Comparison of ENCODE assay signal across 1 cellular context in the genomic region with DNA sequence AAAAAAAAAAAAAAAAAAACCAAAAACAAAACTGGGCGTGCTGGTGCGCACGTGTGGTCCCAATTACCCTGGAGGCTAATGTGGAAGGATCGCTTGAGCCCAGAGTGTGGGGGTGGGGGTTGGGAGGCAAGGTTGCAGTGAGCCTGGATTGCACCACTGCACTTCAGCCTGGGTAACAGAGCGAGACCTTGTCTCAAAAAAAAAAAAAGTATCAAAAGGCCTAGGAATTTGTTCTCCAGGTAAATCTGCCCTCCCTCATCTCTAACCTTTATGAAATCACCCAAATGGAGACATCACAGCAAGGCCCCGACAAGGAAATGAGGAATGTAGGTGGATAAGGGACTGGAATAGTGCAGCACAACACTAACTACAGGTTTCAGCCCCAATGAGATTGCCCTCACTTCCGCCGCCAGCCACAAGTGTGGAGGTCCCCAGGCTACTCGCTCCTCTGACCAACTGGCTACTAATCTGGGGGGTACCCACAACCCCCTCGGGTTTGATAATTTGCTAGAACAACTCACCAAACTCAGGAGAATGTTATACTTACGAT.
TF ChIP-seq lines count a peak whose summit lies in the region.

No MANE protein-coding gene starts in this region.

TF ChIP-seq in H1, 55 proteins besides CTCF, POLR2A, EP300 and RAD21:
- TF ChIP-seq FOSL1 (IDR thresholded peaks at IDR 0.05; ENCODE audit: insufficient read depth, low read depth, low read length) (no peak), CBX8 (IDR thresholded peaks at IDR 0.05; ENCODE audit: borderline replicate concordance, low read depth, low read length) (no peak), BRCA1 (IDR thresholded peaks at IDR 0.05; ENCODE audit: low read depth, low read length) (no peak), RXRA (IDR thresholded peaks at IDR 0.05; ENCODE audit: insufficient read depth, low read depth, low read length) (no peak), KDM4A (IDR thresholded peaks at IDR 0.05; ENCODE audit: low read depth, low read length, severe bottlenecking) (no peak), HDAC6 (IDR thresholded peaks at IDR 0.05; ENCODE audit: low read depth, low read length) (no peak), SIRT6 (IDR thresholded peaks at IDR 0.05; ENCODE audit: low read length) (no peak), ASH2L (IDR thresholded peaks at IDR 0.05; ENCODE audit: low read length) (peak; percentile 58), SIN3A (conservative IDR thresholded peaks at IDR 0.05 in 1 of 2, IDR thresholded peaks at IDR 0.05 in 1 of 2; ENCODE audit: low read depth in 1 of 2, low read length in 2 of 2) (no peak; a peak in 1 of 4 replicates), SP4 (IDR thresholded peaks at IDR 0.05; ENCODE audit: low read length) (no peak), RBBP5 (IDR thresholded peaks at IDR 0.05; ENCODE audit: borderline replicate concordance, low read depth, low read length) (no peak), TAF1 (IDR thresholded peaks at IDR 0.05; ENCODE audit: low read depth, low read length) (peak; percentile 64)
- TF ChIP-seq, protein P1, sequence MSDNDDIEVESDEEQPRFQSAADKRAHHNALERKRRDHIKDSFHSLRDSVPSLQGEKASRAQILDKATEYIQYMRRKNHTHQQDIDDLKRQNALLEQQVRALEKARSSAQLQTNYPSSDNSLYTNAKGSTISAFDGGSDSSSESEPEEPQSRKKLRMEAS (IDR thresholded peaks at IDR 0.05) = peak; percentile 59
- TF ChIP-seq, protein P2, sequence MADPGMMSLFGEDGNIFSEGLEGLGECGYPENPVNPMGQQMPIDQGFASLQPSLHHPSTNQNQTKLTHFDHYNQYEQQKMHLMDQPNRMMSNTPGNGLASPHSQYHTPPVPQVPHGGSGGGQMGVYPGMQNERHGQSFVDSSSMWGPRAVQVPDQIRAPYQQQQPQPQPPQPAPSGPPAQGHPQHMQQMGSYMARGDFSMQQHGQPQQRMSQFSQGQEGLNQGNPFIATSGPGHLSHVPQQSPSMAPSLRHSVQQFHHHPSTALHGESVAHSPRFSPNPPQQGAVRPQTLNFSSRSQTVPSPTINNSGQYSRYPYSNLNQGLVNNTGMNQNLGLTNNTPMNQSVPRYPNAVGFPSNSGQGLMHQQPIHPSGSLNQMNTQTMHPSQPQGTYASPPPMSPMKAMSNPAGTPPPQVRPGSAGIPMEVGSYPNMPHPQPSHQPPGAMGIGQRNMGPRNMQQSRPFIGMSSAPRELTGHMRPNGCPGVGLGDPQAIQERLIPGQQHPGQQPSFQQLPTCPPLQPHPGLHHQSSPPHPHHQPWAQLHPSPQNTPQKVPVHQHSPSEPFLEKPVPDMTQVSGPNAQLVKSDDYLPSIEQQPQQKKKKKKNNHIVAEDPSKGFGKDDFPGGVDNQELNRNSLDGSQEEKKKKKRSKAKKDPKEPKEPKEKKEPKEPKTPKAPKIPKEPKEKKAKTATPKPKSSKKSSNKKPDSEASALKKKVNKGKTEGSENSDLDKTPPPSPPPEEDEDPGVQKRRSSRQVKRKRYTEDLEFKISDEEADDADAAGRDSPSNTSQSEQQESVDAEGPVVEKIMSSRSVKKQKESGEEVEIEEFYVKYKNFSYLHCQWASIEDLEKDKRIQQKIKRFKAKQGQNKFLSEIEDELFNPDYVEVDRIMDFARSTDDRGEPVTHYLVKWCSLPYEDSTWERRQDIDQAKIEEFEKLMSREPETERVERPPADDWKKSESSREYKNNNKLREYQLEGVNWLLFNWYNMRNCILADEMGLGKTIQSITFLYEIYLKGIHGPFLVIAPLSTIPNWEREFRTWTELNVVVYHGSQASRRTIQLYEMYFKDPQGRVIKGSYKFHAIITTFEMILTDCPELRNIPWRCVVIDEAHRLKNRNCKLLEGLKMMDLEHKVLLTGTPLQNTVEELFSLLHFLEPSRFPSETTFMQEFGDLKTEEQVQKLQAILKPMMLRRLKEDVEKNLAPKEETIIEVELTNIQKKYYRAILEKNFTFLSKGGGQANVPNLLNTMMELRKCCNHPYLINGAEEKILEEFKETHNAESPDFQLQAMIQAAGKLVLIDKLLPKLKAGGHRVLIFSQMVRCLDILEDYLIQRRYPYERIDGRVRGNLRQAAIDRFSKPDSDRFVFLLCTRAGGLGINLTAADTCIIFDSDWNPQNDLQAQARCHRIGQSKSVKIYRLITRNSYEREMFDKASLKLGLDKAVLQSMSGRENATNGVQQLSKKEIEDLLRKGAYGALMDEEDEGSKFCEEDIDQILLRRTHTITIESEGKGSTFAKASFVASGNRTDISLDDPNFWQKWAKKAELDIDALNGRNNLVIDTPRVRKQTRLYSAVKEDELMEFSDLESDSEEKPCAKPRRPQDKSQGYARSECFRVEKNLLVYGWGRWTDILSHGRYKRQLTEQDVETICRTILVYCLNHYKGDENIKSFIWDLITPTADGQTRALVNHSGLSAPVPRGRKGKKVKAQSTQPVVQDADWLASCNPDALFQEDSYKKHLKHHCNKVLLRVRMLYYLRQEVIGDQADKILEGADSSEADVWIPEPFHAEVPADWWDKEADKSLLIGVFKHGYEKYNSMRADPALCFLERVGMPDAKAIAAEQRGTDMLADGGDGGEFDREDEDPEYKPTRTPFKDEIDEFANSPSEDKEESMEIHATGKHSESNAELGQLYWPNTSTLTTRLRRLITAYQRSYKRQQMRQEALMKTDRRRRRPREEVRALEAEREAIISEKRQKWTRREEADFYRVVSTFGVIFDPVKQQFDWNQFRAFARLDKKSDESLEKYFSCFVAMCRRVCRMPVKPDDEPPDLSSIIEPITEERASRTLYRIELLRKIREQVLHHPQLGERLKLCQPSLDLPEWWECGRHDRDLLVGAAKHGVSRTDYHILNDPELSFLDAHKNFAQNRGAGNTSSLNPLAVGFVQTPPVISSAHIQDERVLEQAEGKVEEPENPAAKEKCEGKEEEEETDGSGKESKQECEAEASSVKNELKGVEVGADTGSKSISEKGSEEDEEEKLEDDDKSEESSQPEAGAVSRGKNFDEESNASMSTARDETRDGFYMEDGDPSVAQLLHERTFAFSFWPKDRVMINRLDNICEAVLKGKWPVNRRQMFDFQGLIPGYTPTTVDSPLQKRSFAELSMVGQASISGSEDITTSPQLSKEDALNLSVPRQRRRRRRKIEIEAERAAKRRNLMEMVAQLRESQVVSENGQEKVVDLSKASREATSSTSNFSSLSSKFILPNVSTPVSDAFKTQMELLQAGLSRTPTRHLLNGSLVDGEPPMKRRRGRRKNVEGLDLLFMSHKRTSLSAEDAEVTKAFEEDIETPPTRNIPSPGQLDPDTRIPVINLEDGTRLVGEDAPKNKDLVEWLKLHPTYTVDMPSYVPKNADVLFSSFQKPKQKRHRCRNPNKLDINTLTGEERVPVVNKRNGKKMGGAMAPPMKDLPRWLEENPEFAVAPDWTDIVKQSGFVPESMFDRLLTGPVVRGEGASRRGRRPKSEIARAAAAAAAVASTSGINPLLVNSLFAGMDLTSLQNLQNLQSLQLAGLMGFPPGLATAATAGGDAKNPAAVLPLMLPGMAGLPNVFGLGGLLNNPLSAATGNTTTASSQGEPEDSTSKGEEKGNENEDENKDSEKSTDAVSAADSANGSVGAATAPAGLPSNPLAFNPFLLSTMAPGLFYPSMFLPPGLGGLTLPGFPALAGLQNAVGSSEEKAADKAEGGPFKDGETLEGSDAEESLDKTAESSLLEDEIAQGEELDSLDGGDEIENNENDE (IDR thresholded peaks at IDR 0.05; ENCODE audit: insufficient replicate concordance, low read length) = no peak
